Comparison of ENCODE assay signal across 1 cellular context in genomic region chr3:9715127-9715526, GRCh38.
TF ChIP-seq lines count a peak whose summit lies in the region.

No MANE protein-coding gene starts in this region.

TF ChIP-seq in HEK293T, 16 proteins besides CTCF, POLR2A, EP300 and RAD21:
- TF ChIP-seq TARDBP (IDR thresholded peaks at IDR 0.05) (no peak), PKNOX1 (IDR thresholded peaks at IDR 0.05) (no peak), ARNT (IDR thresholded peaks at IDR 0.05) (no peak), CTBP1 (IDR thresholded peaks at IDR 0.05; ENCODE audit: borderline replicate concordance) (no peak), L3MBTL2 (conservative IDR thresholded peaks at IDR 0.05) (no peak), BHLHE40 (IDR thresholded peaks at IDR 0.05; ENCODE audit: borderline replicate concordance) (no peak), HDGF (IDR thresholded peaks at IDR 0.05; ENCODE audit: borderline replicate concordance) (no peak), SUZ12 (IDR thresholded peaks at IDR 0.05) (no peak)
